15 cellular contexts compared by ENCODE assay signal in genomic region chr4:121270384-121270783, GRCh38.
"Had no signal": no experiment of that assay in that cellular context is flagged by ENCODE, and none has a peak within 500 bp of the region (broad histone marks: within the 10 kb centered on the region; RNA-seq: fewer than 3 reads in every experiment).

No MANE protein-coding gene starts in this region.

- H3K27me3 Mint-ChIP-seq: dendritic cell treated with granulocyte-macrophage colony-stimulating factor and Interleukin-4, amounts not matched to agents 40 ng/mL and 50 ng/mL, for 4 days had no signal

- H3K4me3 Mint-ChIP-seq: activated naive CD4-positive, alpha-beta T cell treated with anti-CD3 and anti-CD28 coated beads, Interleukin-2, amount 10 ng/mL, durations not matched to agents 7 days and 5 days; dendritic cell treated with granulocyte-macrophage colony-stimulating factor and Interleukin-4, amounts not matched to agents 40 ng/mL and 50 ng/mL, for 4 days; naive thymus-derived CD8-positive, alpha-beta T cell; stimulated activated memory B cell treated with anti-CD40 and anti-IgM and Interleukin-4, amounts not matched to agents 10 μg/mL and 1 μg/mL and 100 μg/mL, for 72 hours; T-helper 1 cell treated with Interleukin-12 subunit alpha and Interleukin-12 subunit beta and Interleukin-4 antibody, amounts not matched to agents 30 μg/mL and 1 μg/mL, for 36 hours had no signal

- ATAC-seq: left colon; mucosa of descending colon; naive thymus-derived CD8-positive, alpha-beta T cell; stimulated activated memory B cell treated with anti-CD40 and anti-IgM and Interleukin-4, amounts not matched to agents 10 μg/mL and 1 μg/mL and 100 μg/mL, for 72 hours had no signal

- H3K9me3 Mint-ChIP-seq: activated naive CD4-positive, alpha-beta T cell treated with anti-CD3 and anti-CD28 coated beads, Interleukin-2, amount 10 ng/mL, durations not matched to agents 7 days and 5 days; activated T-helper 2 cell treated with anti-CD3 and anti-CD28 coated beads, Interferon-gamma antibody, Interleukin-2, Interleukin-4, amounts not matched to agents 10 μg/mL and 5 μg/mL and 100 μg/mL, durations not matched to agents 14 hours and 24 hours and 36 hours; dendritic cell treated with granulocyte-macrophage colony-stimulating factor and Interleukin-4, amounts not matched to agents 40 ng/mL and 50 ng/mL, for 4 days; naive thymus-derived CD8-positive, alpha-beta T cell; stimulated activated memory B cell treated with anti-CD40 and anti-IgM and Interleukin-4, amounts not matched to agents 10 μg/mL and 1 μg/mL and 100 μg/mL, for 72 hours; T-helper 1 cell treated with Interleukin-12 subunit alpha and Interleukin-12 subunit beta and Interleukin-4 antibody, amounts not matched to agents 30 μg/mL and 1 μg/mL, for 36 hours had no signal

- H3K27me3 ChIP-seq: adrenal gland, esophagus squamous epithelium, hepatocyte, right atrium auricular region had no signal

- H3K4me1 Mint-ChIP-seq: stimulated activated memory B cell treated with anti-CD40 and anti-IgM and Interleukin-4, amounts not matched to agents 10 μg/mL and 1 μg/mL and 100 μg/mL, for 72 hours had no signal

- H3K9me3 ChIP-seq: adrenal gland, esophagus squamous epithelium, mucosa of descending colon, right atrium auricular region had no signal

- H3K27ac Mint-ChIP-seq: activated naive CD4-positive, alpha-beta T cell treated with anti-CD3 and anti-CD28 coated beads, Interleukin-2, amount 10 ng/mL, durations not matched to agents 7 days and 5 days; activated T-helper 2 cell treated with anti-CD3 and anti-CD28 coated beads, Interferon-gamma antibody, Interleukin-2, Interleukin-4, amounts not matched to agents 10 μg/mL and 5 μg/mL and 100 μg/mL, durations not matched to agents 14 hours and 24 hours and 36 hours; dendritic cell treated with granulocyte-macrophage colony-stimulating factor and Interleukin-4, amounts not matched to agents 40 ng/mL and 50 ng/mL, for 4 days; naive thymus-derived CD8-positive, alpha-beta T cell; stimulated activated memory B cell treated with anti-CD40 and anti-IgM and Interleukin-4, amounts not matched to agents 10 μg/mL and 1 μg/mL and 100 μg/mL, for 72 hours; T-helper 1 cell treated with Interleukin-12 subunit alpha and Interleukin-12 subunit beta and Interleukin-4 antibody, amounts not matched to agents 30 μg/mL and 1 μg/mL, for 36 hours had no signal

- H3K36me3 ChIP-seq: adrenal gland, esophagus squamous epithelium, right atrium auricular region had no signal

- DNase-seq: activated CD4-positive, CD25-positive, alpha-beta regulatory T cell; activated naive CD4-positive, alpha-beta T cell treated with anti-CD3 and anti-CD28 coated beads, Interleukin-2, amount 10 ng/mL, durations not matched to agents 7 days and 5 days; adrenal gland; cerebellar nuclear complex; esophagus squamous epithelium; left colon; mucosa of descending colon; naive thymus-derived CD8-positive, alpha-beta T cell; posterior cingulate gyrus had no signal

- H3K4me1 ChIP-seq: adrenal gland, esophagus squamous epithelium, right atrium auricular region had no signal

- H3K4me3 ChIP-seq: adrenal gland, esophagus squamous epithelium, hepatocyte, mucosa of descending colon, right atrium auricular region had no signal
